8 cellular contexts compared by ENCODE assay signal in genomic region chr15:53498996-53499395, GRCh38.
"Had no signal": no experiment of that assay in that cellular context is flagged by ENCODE, and none has a peak within 500 bp of the region (broad histone marks: within the 10 kb centered on the region; RNA-seq: fewer than 3 reads in every experiment).

No MANE protein-coding gene starts in this region.

- DNase-seq: IMR-90, KBM-7, KG1 had no signal

- H3K4me3 ChIP-seq: K562 had no signal

- H3K4me1 Mint-ChIP-seq: IgD-negative memory B cell had no signal

- H3K9ac ChIP-seq: KMS-11 had no signal

- H3K27ac Mint-ChIP-seq: IgD-negative memory B cell had no signal

- FAIRE-seq: HTR-8/SVneo, K562 had no signal

- H3K27me3 Mint-ChIP-seq: IgD-negative memory B cell had no signal

- ATAC-seq: K562 had no signal

- H3K27ac ChIP-seq: HL-60, KMS-11 had no signal

- H3K4me2 ChIP-seq: KMS-11 had no signal

- H3K4me3 Mint-ChIP-seq: IgD-negative memory B cell had no signal
